Comparison of ENCODE assay signal across 18 cellular contexts in the genomic region with DNA sequence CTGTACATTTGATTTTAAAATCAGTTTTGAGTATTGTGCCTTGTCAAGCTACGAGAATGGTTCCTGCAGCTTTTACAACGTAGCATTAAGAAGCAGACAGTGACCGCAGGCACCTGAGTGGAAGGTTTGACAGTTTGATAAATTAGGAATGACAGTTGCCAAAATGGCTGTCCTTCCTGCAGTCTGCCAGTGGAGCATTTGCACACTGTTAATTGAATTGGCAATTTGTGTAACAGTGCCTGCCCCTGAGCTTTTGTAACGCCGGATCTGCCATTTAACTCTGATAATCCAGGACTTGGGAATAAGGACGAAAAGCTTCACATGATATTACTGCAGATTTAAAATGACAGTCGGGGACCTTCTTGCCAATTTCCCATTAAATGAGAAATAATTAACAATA.
"Had no signal": no experiment of that assay in that cellular context is flagged by ENCODE, and none has a peak within 500 bp of the region (broad histone marks: within the 10 kb centered on the region; RNA-seq: fewer than 3 reads in every experiment).

No MANE protein-coding gene starts in this region.

- H3K36me3 Mint-ChIP-seq: immature natural killer cell, memory B cell, mesothelial cell of epicardium, natural killer cell had no signal

- H3K27me3 ChIP-seq: ovary had no signal

- H3K4me3 Mint-ChIP-seq: endodermal cell, immature natural killer cell, memory B cell, mesothelial cell of epicardium, natural killer cell, neural crest cell had no signal

- H3K9me3 Mint-ChIP-seq: endodermal cell, mesothelial cell of epicardium, neural crest cell had no signal

- H3K27me3 Mint-ChIP-seq: memory B cell had no signal

- H3K4me1 Mint-ChIP-seq: immature natural killer cell, memory B cell, mesothelial cell of epicardium, natural killer cell had no signal

- H3K4me1 ChIP-seq: foreskin keratinocyte, left ventricle myocardium inferior, lower lobe of right lung had no signal

- H3K27ac ChIP-seq: foreskin keratinocyte, left ventricle myocardium inferior, lower lobe of right lung, ovary had no signal

- ATAC-seq: foreskin keratinocyte, lower lobe of right lung, natural killer cell, right cardiac atrium had no signal

- H3K9me3 ChIP-seq: left ventricle myocardium inferior, lower lobe of right lung, ovary had no signal

- DNase-seq: dermis blood vessel endothelial cell; endodermal cell; erythroblast; foreskin keratinocyte; immature natural killer cell; left ventricle myocardium inferior; lower lobe of right lung; natural killer cell; nucleus accumbens; ovary; right cardiac atrium; small intestine; stimulated activated CD4-positive, alpha-beta T cell treated with anti-CD3 and anti-CD28 coated beads, Interleukin-12 subunit alpha, Interleukin-12 subunit beta, amount 100 ng/mL, for 4 hours; stimulated activated naive CD4-positive, alpha-beta T cell; trophoblast cell had no signal

- H3K36me3 ChIP-seq: left ventricle myocardium inferior, lower lobe of right lung, ovary had no signal

- H3K27ac Mint-ChIP-seq: endodermal cell, immature natural killer cell, memory B cell, mesothelial cell of epicardium, natural killer cell had no signal

- H3K4me3 ChIP-seq: left ventricle myocardium inferior, lower lobe of right lung, ovary had no signal
